1 cellular context compared by ENCODE assay signal in the genomic region with DNA sequence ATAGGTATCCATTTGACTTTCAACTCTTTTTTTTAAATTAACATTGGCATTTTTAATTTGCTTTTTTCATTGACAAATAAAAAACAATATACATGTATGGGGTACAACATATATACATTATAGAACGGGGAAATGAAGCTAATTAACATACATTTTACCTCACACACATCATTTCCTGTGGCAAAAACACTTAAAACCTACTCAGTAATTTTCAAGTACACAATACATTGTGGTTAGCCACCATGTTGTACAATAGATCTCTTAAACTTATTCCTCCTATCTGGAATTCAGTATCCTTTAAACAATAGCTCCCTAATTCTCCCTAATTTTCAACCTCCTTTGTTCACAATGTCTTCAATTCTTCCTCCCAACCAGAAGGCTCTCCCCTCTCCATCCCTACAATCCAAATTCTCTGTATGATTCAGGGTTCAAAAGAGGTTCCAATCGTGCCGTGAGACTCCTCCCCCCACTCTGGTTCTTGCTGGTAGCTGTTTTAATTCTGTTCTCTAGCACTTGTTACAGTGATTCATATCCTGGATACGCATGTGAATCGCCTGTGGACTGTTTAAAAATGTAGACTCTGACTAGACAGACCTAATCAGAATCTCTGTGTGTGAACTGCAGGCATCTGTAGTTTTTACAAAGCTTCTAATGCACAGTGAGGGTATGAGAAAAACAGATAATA.
TF ChIP-seq lines count a peak whose summit lies in the region.

No MANE protein-coding gene starts in this region.

TF ChIP-seq in GM23338, 12 proteins besides CTCF, POLR2A, EP300 and RAD21 (continued from another document):
- no peak for TF ChIP-seq ZNF462 (CRISPR knock-in tag; IDR thresholded peaks at IDR 0.05)
- no peak for TF ChIP-seq ZNF331 (CRISPR knock-in tag; IDR thresholded peaks at IDR 0.05; ENCODE audit: low read depth)
- TF ChIP-seq CREB1 (CRISPR knock-in tag; IDR thresholded peaks at IDR 0.05; ENCODE audit: low read depth): no peak
